Comparison of ENCODE assay signal across 2 cellular contexts in genomic region chrX:45879512-45879911, GRCh38.
TF ChIP-seq lines count a peak whose summit lies in the region.

No MANE protein-coding gene starts in this region.

TF ChIP-seq in HepG2, 621 proteins besides CTCF, POLR2A, EP300 and RAD21 (continued from another document and continues in another):
- peak; percentile 35; the same call in 1 of the 2 replicates for TF ChIP-seq GATAD2A (CRISPR knock-in tag; IDR thresholded peaks at IDR 0.05)
- no peak for TF ChIP-seq MXD4 (CRISPR knock-in tag; IDR thresholded peaks at IDR 0.05)
- peak; percentile 74 for TF ChIP-seq PAXIP1 (CRISPR knock-in tag; conservative IDR thresholded peaks at IDR 0.05)
- TF ChIP-seq SOX6 (IDR thresholded peaks at IDR 0.05): no peak
- 0 out of 2 replicates have a peak, but pooled peaks have one; percentile 14 for TF ChIP-seq SOX6 (CRISPR knock-in tag; IDR thresholded peaks at IDR 0.05)
- TF ChIP-seq ZNF609 (CRISPR knock-in tag; IDR thresholded peaks at IDR 0.05; ENCODE audit: borderline replicate concordance): peak; percentile 48; the same call in 1 of the 2 replicates
- TF ChIP-seq EHMT2 (IDR thresholded peaks at IDR 0.05; ENCODE audit: borderline replicate concordance, low read depth, low read length): no peak
- peak; percentile 71 for TF ChIP-seq ONECUT2 (CRISPR knock-in tag; IDR thresholded peaks at IDR 0.05)
- peak; percentile 53; the same call in 1 of the 2 replicates for TF ChIP-seq RARA (CRISPR knock-in tag; IDR thresholded peaks at IDR 0.05)
- 0 out of 2 replicates have a peak, but pooled peaks have one; percentile 53 for TF ChIP-seq AHDC1 (CRISPR knock-in tag; IDR thresholded peaks at IDR 0.05; ENCODE audit: borderline replicate concordance)

TF ChIP-seq in liver, 16 proteins besides CTCF, POLR2A, EP300 and RAD21 (continued from another document):
- TF ChIP-seq REST (IDR thresholded peaks at IDR 0.05) (no peak), ATF3 (IDR thresholded peaks at IDR 0.05) (no peak), EGR1 (IDR thresholded peaks at IDR 0.05; ENCODE audit: low read depth in 2 of 2) (no peak), FOXA1 (IDR thresholded peaks at IDR 0.05) (no peak), TAF1 (conservative IDR thresholded peaks at IDR 0.05) (no peak), NR2F2 (IDR thresholded peaks at IDR 0.05) (no peak)
